9 cellular contexts compared by ENCODE assay signal in the genomic region with DNA sequence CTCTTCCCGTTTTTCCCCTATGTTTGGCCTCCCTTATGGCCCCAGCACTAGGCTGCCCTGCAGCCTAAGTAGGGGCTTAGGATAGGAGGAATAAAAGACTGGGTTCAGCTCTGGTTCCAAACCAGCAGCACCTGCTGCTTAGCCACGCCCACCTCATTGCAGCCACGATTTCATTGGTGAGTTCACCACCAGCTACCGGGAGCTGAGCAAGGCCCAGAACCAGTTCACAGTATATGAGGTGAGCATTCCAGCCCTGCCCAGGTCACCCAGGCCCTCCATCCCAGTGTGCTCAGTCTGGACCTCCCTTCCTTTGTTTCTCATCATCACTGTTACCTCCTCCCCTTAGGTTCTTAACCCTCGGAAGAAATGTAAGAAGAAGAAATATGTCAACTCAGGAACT. TPM values are rescaled to one million over a fixed set of nuclear protein-coding genes. Genes with fewer than 3 reads are reported as not detected.
DNase-seq lines count a peak whose midpoint lies in the region; ATAC-seq and TF ChIP-seq lines count a peak whose summit lies in the region.
"Had no signal": no experiment of that assay in that cellular context is flagged by ENCODE, and none has a peak within 500 bp of the region (broad histone marks: within the 10 kb centered on the region; RNA-seq: fewer than 3 reads in every experiment).

No MANE protein-coding gene starts in this region.

- H2AFZ ChIP-seq in OCI-LY7 (ENCODE audit: low read length), result no peak overlapping the region

- H3K36me3 ChIP-seq in OCI-LY7 (ENCODE audit: insufficient read depth, low read length), result no peaks in the 10 kb centered on the region
- no peaks in the 10 kb centered on the region for H3K36me3 ChIP-seq in tibial nerve

- H3K4me2 ChIP-seq in OCI-LY7 (ENCODE audit: low read length), result no peak overlapping the region

- peak; percentile 74 for ATAC-seq in esophagus mucosa

- CTCF ChIA-PET in OCI-LY7 (lab: Charles Lee; ENCODE audit: unreplicated experiment), result no interaction called here

- 25 to 29% methylated on average over 5 of the region's 5 CpGs for whole genome bisulfite sequencing in tibial nerve, 2 donors

- DNase-seq in activated CD4-positive, alpha-beta T cell treated with anti-CD3 and anti-CD28 coated beads for 48 hours, result peak; percentile 15
- DNase-seq in activated CD4-positive, alpha-beta T cell treated with anti-CD3 and anti-CD28 coated beads for 4 hours, result no peak
- peak; percentile 15 for DNase-seq in OCI-LY7 (ENCODE audit: low spot score)
- no peak for DNase-seq in tibial nerve (ENCODE audit: low spot score in 2 of 2)
- no peak for DNase-seq in ACHN
- DNase-seq in NCI-H1417 treated with DMSO at 0.1 percent for 48 hours (lab: John Stamatoyannopoulos, UW), result no peak
- DNase-seq in NCI-H1417 (lab: John Stamatoyannopoulos, UW), result no peak
- DNase-seq: stimulated activated naive B cell treated with anti-CD40 and anti-IgM and Interleukin-4, amounts not matched to agents 10 μg/mL and 1 μg/mL and 100 μg/mL, for 72 hours had no signal

- H3K27me3 ChIP-seq in tibial nerve, result no peaks in the 10 kb centered on the region

- H3K4me3 ChIP-seq in OCI-LY7 (ENCODE audit: low read depth, low read length, poor library complexity, severe bottlenecking), result no peak overlapping the region
- no peak overlapping the region for H3K4me3 ChIP-seq in tibial nerve

- no peak for TF ChIP-seq EP300 in tibial nerve (IDR thresholded peaks at IDR 0.05)

- H3K4me1 ChIP-seq in OCI-LY7 (ENCODE audit: insufficient read depth, low read length, poor library complexity, severe bottlenecking) (no peaks in the 10 kb centered on the region), tibial nerve (peaks cover 0 to 17% (median 3%) of the 10 kb centered on the region in 4 donors)

- in situ Hi-C loops in ACHN (cut with HindIII; ENCODE audit: low pct_ligation_motif_present, low pct_unique_long_range_greater_than_20kb, low sequenced_read_pairs), result no loop called here

- TF ChIP-seq CTCF in OCI-LY7 (conservative IDR thresholded peaks at IDR 0.05; ENCODE audit: low read length), result no peak
- TF ChIP-seq CTCF in tibial nerve (IDR thresholded peaks at IDR 0.05), result no peak

- no peaks in the 10 kb centered on the region for H4K20me1 ChIP-seq in OCI-LY7 (ENCODE audit: insufficient read depth, low read length)

- H3K9me3 ChIP-seq in OCI-LY7 (ENCODE audit: low read length) (no peaks in the 10 kb centered on the region), tibial nerve (no peaks in the 10 kb centered on the region)

- H3K79me2 ChIP-seq in OCI-LY7 (ENCODE audit: insufficient read depth, low read depth, low read length), result no peaks in the 10 kb centered on the region

- intact Hi-C loops in OCI-LY7 (cut with micrococcal nuclease; ENCODE audit: unreplicated experiment), result no loop called here

- no TSS peak for BruUV-seq in OCI-LY7 (replicated peaks; lab: Mats Ljungman, UMichigan)

- no peaks in the 10 kb centered on the region for H3K9me2 ChIP-seq in OCI-LY7 (ENCODE audit: insufficient read depth, low read length)

- H3K27ac ChIP-seq in OCI-LY7 (ENCODE audit: low read depth, low read length, poor library complexity, severe bottlenecking) (no peak overlapping the region), tibial nerve (peak overlapping the region; percentile 8 to 66 (median 40))

- TF ChIP-seq POLR2A in tibial nerve (IDR thresholded peaks at IDR 0.05), result no peak

- POLR2A ChIA-PET in OCI-LY7 (lab: Charles Lee), result no interaction called here

RNA-seq across cellular contexts. Expression of a gene that starts 11.5 kb away (rescaled TPM):
- 0.08 TPM in 1 of 2 replicates, not detected in the other for total RNA-seq in OCI-LY7 (2014; rRNA removed; shearing (Covaris generic))
- 0.22 TPM in 1 of 2 replicates, not detected in the other for total RNA-seq in OCI-LY7 (2022)
- not detected for total RNA-seq in esophagus mucosa
- not detected for total RNA-seq in tibial nerve

RNA-seq across cellular contexts. Expression of a gene that starts 16.4 kb away (rescaled TPM):
- total RNA-seq in OCI-LY7 (2014; rRNA removed; shearing (Covaris generic)), result 29.2 and 31.9 TPM in 2 replicates
- 31.5 and 35.5 TPM in 2 replicates for total RNA-seq in OCI-LY7 (2022)
- total RNA-seq in esophagus mucosa, result 11.9 TPM
- 10 to 100 TPM; 18.0 to 21.0 (median 20.6) TPM for total RNA-seq in tibial nerve

RNA-seq across cellular contexts. Expression of a gene that starts 34.6 kb away (rescaled TPM):
- total RNA-seq in OCI-LY7 (2014; rRNA removed; shearing (Covaris generic)), result 98.9 and 121 TPM in 2 replicates
- 119 and 120 TPM in 2 replicates for total RNA-seq in OCI-LY7 (2022)
- 9.6 TPM for total RNA-seq in esophagus mucosa
- 10 to 100 TPM; 26.8 to 54.9 (median 40.6) TPM for total RNA-seq in tibial nerve

RNA-seq across cellular contexts. Expression of a gene that starts 54.6 kb away (rescaled TPM):
- total RNA-seq in OCI-LY7 (2014; rRNA removed; shearing (Covaris generic)), result not detected in 2 replicates
- total RNA-seq in OCI-LY7 (2022), result not detected in 2 replicates
- 2.6 TPM for total RNA-seq in esophagus mucosa
- 10 to 100 TPM; 60.3 to 94.8 (median 72.2) TPM for total RNA-seq in tibial nerve

Comparison
In these comparisons a context has a peak if more than half of its experiments do, and no peak if none do; other contexts are left out.
1. DNase-seq: peak in activated CD4-positive, alpha-beta T cell treated with anti-CD3 and anti-CD28 coated beads for 48 hours (single experiment) and OCI-LY7 (single experiment); none in activated CD4-positive, alpha-beta T cell treated with anti-CD3 and anti-CD28 coated beads for 4 hours (0 of 2), tibial nerve (0 of 2), ACHN (single experiment), NCI-H1417 treated with DMSO at 0.1 percent for 48 hours (single experiment) and NCI-H1417 (0 of 3).